In the genomic region with DNA sequence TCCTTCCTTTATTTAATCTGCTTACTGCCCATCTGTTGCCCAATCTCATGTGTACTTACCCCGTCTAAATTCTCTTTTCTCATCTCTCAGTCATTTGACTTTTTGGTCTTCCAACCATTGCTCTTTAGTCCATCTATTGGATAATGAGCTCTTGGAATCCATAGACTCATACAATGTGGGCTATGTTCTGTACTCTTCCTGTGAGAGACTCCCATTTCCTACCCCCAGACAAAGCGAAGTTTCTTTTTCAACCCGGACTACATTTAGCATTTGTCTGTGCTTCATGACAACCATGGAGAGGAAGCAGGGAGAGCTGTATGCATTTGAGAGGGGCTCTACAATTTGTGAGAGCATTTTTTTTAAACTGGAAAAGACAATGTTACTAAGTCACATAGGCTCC, we compare ENCODE assay signal across 21 cellular contexts. TPM values are rescaled to one million over a fixed set of nuclear protein-coding genes. Genes with fewer than 3 reads are reported as not detected.
DNase-seq lines count a peak whose midpoint lies in the region; ATAC-seq and TF ChIP-seq lines count a peak whose summit lies in the region.
"Had no signal": no experiment of that assay in that cellular context is flagged by ENCODE, and none has a peak within 500 bp of the region (broad histone marks: within the 10 kb centered on the region; RNA-seq: fewer than 3 reads in every experiment).

No MANE protein-coding gene starts in this region.

- no peaks in the 10 kb centered on the region for H4K20me1 ChIP-seq in OCI-LY3 (ENCODE audit: insufficient read depth, low read length)

- peak overlapping the region; percentile 69 for H3K4me2 ChIP-seq in OCI-LY3 (ENCODE audit: low read length)

- H3K27ac ChIP-seq in OCI-LY3 (ENCODE audit: low read length): 0 out of 2 replicates have a peak overlapping the region, but pooled peaks have one; percentile 14
- peak overlapping the region; percentile 6 for H3K27ac ChIP-seq in psoas muscle
- no peak overlapping the region for H3K27ac ChIP-seq in lower lobe of right lung
- H3K27ac ChIP-seq: RWPE1, SJCRH30 had no signal

- intact Hi-C loops in Calu3 (cut with micrococcal nuclease; ENCODE audit: unreplicated experiment) (loop anchor here (2.0 kb wide), 2 partner anchors 94 to 106 kb away; no protein-coding TSS in a partner anchor), psoas muscle (cut with DNase I) (loop anchor here (5.0 to 10.0 kb wide), 2 partner anchors 108 to 249 kb away; no protein-coding TSS in a partner anchor), lower lobe of right lung (cut with DNase I) (loop anchor here (5.0 kb wide), 1 partner anchor 169 kb away; no protein-coding TSS in a partner anchor)

- no peaks in the 10 kb centered on the region for H3K9me3 Mint-ChIP-seq in Calu3 (ENCODE audit: low read depth, unreplicated experiment)

- H3K4me3 ChIP-seq in OCI-LY3 (ENCODE audit: low read length) (peak overlapping the region; percentile 21; the same call in 1 of the 2 replicates), psoas muscle (no peak overlapping the region), lower lobe of right lung (no peak overlapping the region)
- H3K4me3 ChIP-seq: SJCRH30 had no signal

- peak overlapping the region; percentile 7 for H3K27ac Mint-ChIP-seq in Calu3 (ENCODE audit: unreplicated experiment)

- peak overlapping the region; percentile 28; the same call in 1 of the 2 replicates for H3K9ac ChIP-seq in OCI-LY3 (ENCODE audit: low read length)

- H3K79me2 ChIP-seq in OCI-LY3 (ENCODE audit: low read length): peaks cover 3% of the 10 kb centered on the region

- no peak for DNase-seq in Calu3
- DNase-seq in foreskin melanocyte: peak; percentile 90
- DNase-seq in psoas muscle: no peak
- DNase-seq in DMS153 treated with DMSO at 0.1 percent for 48 hours (lab: John Stamatoyannopoulos, UW; ENCODE audit: unreplicated experiment): no peak
- DNase-seq in SHP77 treated with DMSO at 0.1 percent for 48 hours (lab: John Stamatoyannopoulos, UW): no peak
- no peak for DNase-seq in lower lobe of right lung
- DNase-seq: AML-193; Caco-2; DMS79; GOT3; NCI-H1105 treated with DMSO at 0.1 percent for 48 hours; NCI-H1694 treated with DMSO at 0.1 percent for 48 hours; NCI-H2107; NCI-H2227 treated with DMSO at 0.1 percent for 48 hours; NCI-H524 treated with DMSO at 0.1 percent for 48 hours; NK-92 treated with Interleukin-12 subunit alpha and Interleukin-12 subunit beta, amount 100 ng/mL, for 24 hours; OCI-M1; SJCRH30 had no signal

- CTCF ChIA-PET in Calu3 (lab: Charles Lee): interaction anchor here (1.4 to 2.6 kb wide), 2 partner anchors 93 to 145 kb away, joined by 3 to 23 read pairs; no protein-coding TSS in a partner anchor

- H3K27me3 ChIP-seq in OCI-LY3 (ENCODE audit: low read depth, low read length): no peaks in the 10 kb centered on the region
- no peaks in the 10 kb centered on the region for H3K27me3 ChIP-seq in psoas muscle (ENCODE audit: insufficient read depth in 3 of 3, low read length in 2 of 3)
- peaks cover 4% of the 10 kb centered on the region for H3K27me3 ChIP-seq in lower lobe of right lung (ENCODE audit: low read depth)
- H3K27me3 ChIP-seq: SJCRH30 had no signal

- H3K4me1 ChIP-seq in OCI-LY3 (ENCODE audit: low read length) (peaks cover 58% of the 10 kb centered on the region), psoas muscle (no peaks in the 10 kb centered on the region), lower lobe of right lung (peaks cover 6% of the 10 kb centered on the region)
- H3K4me1 ChIP-seq: Caco-2, SJCRH30 had no signal

- no peak overlapping the region for H3K4me3 Mint-ChIP-seq in Calu3 (ENCODE audit: low read depth, unreplicated experiment)

- H3K36me3 Mint-ChIP-seq in Calu3 (ENCODE audit: insufficient read depth, unreplicated experiment): peaks cover 16% of the 10 kb centered on the region

- no peak overlapping the region for H2AFZ ChIP-seq in OCI-LY3 (ENCODE audit: low read depth, low read length)

- no peaks in the 10 kb centered on the region for H3K9me3 ChIP-seq in OCI-LY3 (ENCODE audit: insufficient read depth, low read length)
- no peaks in the 10 kb centered on the region for H3K9me3 ChIP-seq in psoas muscle
- no peaks in the 10 kb centered on the region for H3K9me3 ChIP-seq in lower lobe of right lung
- H3K9me3 ChIP-seq: Caco-2, SJCRH30 had no signal

- no peaks in the 10 kb centered on the region for H3K27me3 Mint-ChIP-seq in Calu3 (ENCODE audit: unreplicated experiment)

- TF ChIP-seq CTCF in Calu3 (IDR thresholded peaks at IDR 0.05; ENCODE audit: unreplicated experiment) (no peak), OCI-LY3 (IDR thresholded peaks at IDR 0.05; ENCODE audit: low read depth, low read length) (no peak), psoas muscle (IDR thresholded peaks at IDR 0.05) (no peak), lower lobe of right lung (IDR thresholded peaks at IDR 0.05) (no peak)

- H3K4me1 Mint-ChIP-seq in Calu3 (ENCODE audit: low read depth, unreplicated experiment): peaks cover 38% of the 10 kb centered on the region

- 68 to 72% (median 71%) methylated on average over 3 of the region's 3 CpGs for WGBS in psoas muscle, 3 donors

- no TSS peak for BruUV-seq in Calu3 (replicated peaks; lab: Mats Ljungman, UMichigan)

- H3K36me3 ChIP-seq in OCI-LY3 (replicated peaks; ENCODE audit: low read depth, low read length) (no peaks in the 10 kb centered on the region), psoas muscle (ENCODE audit: insufficient read depth in 1 of 2, low read depth in 1 of 2) (no peaks in the 10 kb centered on the region), lower lobe of right lung (no peaks in the 10 kb centered on the region)
- H3K36me3 ChIP-seq: SJCRH30 had no signal

- ATAC-seq in psoas muscle (no peak), GM21786 (IDR thresholded peaks at IDR 0.05; ENCODE audit: unreplicated experiment) (no peak), lower lobe of right lung (no peak)

RNA-seq across cellular contexts. Expression of gene ARHGAP42, which starts 4.0 kb away (rescaled TPM):
- total RNA-seq in Calu3 (2022) (9.9 and 10.3 TPM in 2 replicates), psoas muscle (10 to 100 TPM in 3 of 4 donors, 1 to 10 TPM in 1; 4.8 to 12.3 (median 11.5) TPM), lower lobe of right lung (16.3 TPM)
- 1 to 10 TPM; 3.8 to 7.2 (median 4.2) TPM for polyA plus RNA-seq in psoas muscle
